1 cellular context compared by ENCODE assay signal in genomic region chr2:65040414-65041261, GRCh38.
A peak's percentile ranks its signal among the peaks of the same experiment; 100 is the strongest.
TF ChIP-seq lines count a peak whose summit lies in the region.

No MANE protein-coding gene starts in this region.

TF ChIP-seq in K562, 482 proteins besides CTCF, POLR2A, EP300 and RAD21 (continued from another document and continues in another):
- TF ChIP-seq ZNF282 (CRISPR knock-in tag; IDR thresholded peaks at IDR 0.05) = no peak
- no peak for TF ChIP-seq KDM1A (IDR thresholded peaks at IDR 0.05)
- no peak for TF ChIP-seq ZZZ3 (IDR thresholded peaks at IDR 0.05)
- no peak for TF ChIP-seq SIN3A (IDR thresholded peaks at IDR 0.05; ENCODE audit: borderline replicate concordance in 2 of 2, control insufficient read depth in 1 of 2, low read depth in 2 of 2, low read length in 2 of 2)
- TF ChIP-seq GTF2E2 (tag; IDR thresholded peaks at IDR 0.05) = no peak
- TF ChIP-seq NFE2 (IDR thresholded peaks at IDR 0.05; ENCODE audit: low read depth) = no peak
- TF ChIP-seq ID3 (CRISPR knock-in tag; IDR thresholded peaks at IDR 0.05) = no peak
- no peak for TF ChIP-seq ID3 (tag; IDR thresholded peaks at IDR 0.05)
- no peak for TF ChIP-seq STAT5A (IDR thresholded peaks at IDR 0.05; ENCODE audit: borderline replicate concordance, low read length)
- no peak for TF ChIP-seq PHF20 (IDR thresholded peaks at IDR 0.05; ENCODE audit: partially characterized antibody)
- no peak for TF ChIP-seq ZNF584 (CRISPR knock-in tag; IDR thresholded peaks at IDR 0.05; ENCODE audit: low read depth)
- no peak for TF ChIP-seq HOXB6 (CRISPR knock-in tag; IDR thresholded peaks at IDR 0.05; ENCODE audit: borderline replicate concordance)
- no peak for TF ChIP-seq EWSR1 (IDR thresholded peaks at IDR 0.05; ENCODE audit: borderline replicate concordance, low read depth, partially characterized antibody)
- peak; percentile 44; the same call in 1 of the 2 replicates for TF ChIP-seq TOE1 (IDR thresholded peaks at IDR 0.05; ENCODE audit: borderline replicate concordance)
- TF ChIP-seq TOE1 (CRISPR knock-in tag; IDR thresholded peaks at IDR 0.05; ENCODE audit: borderline replicate concordance, low read depth) = no peak
- no peak for TF ChIP-seq TSC22D4 (tag; IDR thresholded peaks at IDR 0.05)
- TF ChIP-seq GABPB2 (CRISPR knock-in tag; conservative IDR thresholded peaks at IDR 0.05) = no peak
- TF ChIP-seq IRF2 (CRISPR knock-in tag; IDR thresholded peaks at IDR 0.05) = no peak
- TF ChIP-seq XRCC4 (IDR thresholded peaks at IDR 0.05; ENCODE audit: extremely low read depth, insufficient read depth, insufficient read length) = no peak
- TF ChIP-seq ZNF707 (CRISPR knock-in tag; conservative IDR thresholded peaks at IDR 0.05) = no peak
- peak; percentile 46 for TF ChIP-seq PRDM10 (IDR thresholded peaks at IDR 0.05; ENCODE audit: partially characterized antibody)
- TF ChIP-seq CREM (IDR thresholded peaks at IDR 0.05; ENCODE audit: low read depth) = peak; percentile 37
- no peak for TF ChIP-seq ZBED1 (IDR thresholded peaks at IDR 0.05)
- no peak for TF ChIP-seq TAF15 (IDR thresholded peaks at IDR 0.05; ENCODE audit: low read depth, low read length)
- no peak for TF ChIP-seq FOXM1 (IDR thresholded peaks at IDR 0.05; ENCODE audit: low read depth)
- no peak for TF ChIP-seq FOXM1 (CRISPR knock-in tag; IDR thresholded peaks at IDR 0.05; ENCODE audit: low read depth)
- no peak for TF ChIP-seq ETV1 (tag; conservative IDR thresholded peaks at IDR 0.05; ENCODE audit: low read depth)
- no peak for TF ChIP-seq CEBPG (CRISPR knock-in tag; IDR thresholded peaks at IDR 0.05)
- TF ChIP-seq CEBPG (tag; conservative IDR thresholded peaks at IDR 0.05 in 1 of 2, IDR thresholded peaks at IDR 0.05 in 1 of 2) = no peak
- TF ChIP-seq ZNF212 (CRISPR knock-in tag; IDR thresholded peaks at IDR 0.05) = no peak
- TF ChIP-seq MAZ (CRISPR knock-in tag; conservative IDR thresholded peaks at IDR 0.05 in 1 of 2, IDR thresholded peaks at IDR 0.05 in 1 of 2) = peak in 1 of 2 experiments; percentile 66; a peak in 1 of 4 replicates
- TF ChIP-seq JUND (IDR thresholded peaks at IDR 0.05; ENCODE audit: borderline replicate concordance, low read depth, low read length) = peak; percentile 27; the same call in 1 of the 2 replicates
- TF ChIP-seq JUND (tag; IDR thresholded peaks at IDR 0.05; ENCODE audit: borderline replicate concordance, low read depth, low read length) = no peak; the same call in 2 of the 3 replicates
- no peak for TF ChIP-seq ZNF444 (CRISPR knock-in tag; IDR thresholded peaks at IDR 0.05)
- TF ChIP-seq PHB (CRISPR knock-in tag; IDR thresholded peaks at IDR 0.05) = no peak
- no peak for TF ChIP-seq ZNF57 (CRISPR knock-in tag; IDR thresholded peaks at IDR 0.05)
- no peak for TF ChIP-seq MGA (IDR thresholded peaks at IDR 0.05)
- no peak for TF ChIP-seq ZNF143 (CRISPR knock-in tag; IDR thresholded peaks at IDR 0.05)
- no peak for TF ChIP-seq KLF13 (tag; IDR thresholded peaks at IDR 0.05; ENCODE audit: borderline replicate concordance, low read depth)
- no peak for TF ChIP-seq ZKSCAN8 (CRISPR knock-in tag; IDR thresholded peaks at IDR 0.05)
- no peak for TF ChIP-seq MTF1 (CRISPR knock-in tag; IDR thresholded peaks at IDR 0.05; ENCODE audit: borderline replicate concordance)
- TF ChIP-seq MAFF (IDR thresholded peaks at IDR 0.05; ENCODE audit: low read length) = no peak
- TF ChIP-seq, protein P1, sequence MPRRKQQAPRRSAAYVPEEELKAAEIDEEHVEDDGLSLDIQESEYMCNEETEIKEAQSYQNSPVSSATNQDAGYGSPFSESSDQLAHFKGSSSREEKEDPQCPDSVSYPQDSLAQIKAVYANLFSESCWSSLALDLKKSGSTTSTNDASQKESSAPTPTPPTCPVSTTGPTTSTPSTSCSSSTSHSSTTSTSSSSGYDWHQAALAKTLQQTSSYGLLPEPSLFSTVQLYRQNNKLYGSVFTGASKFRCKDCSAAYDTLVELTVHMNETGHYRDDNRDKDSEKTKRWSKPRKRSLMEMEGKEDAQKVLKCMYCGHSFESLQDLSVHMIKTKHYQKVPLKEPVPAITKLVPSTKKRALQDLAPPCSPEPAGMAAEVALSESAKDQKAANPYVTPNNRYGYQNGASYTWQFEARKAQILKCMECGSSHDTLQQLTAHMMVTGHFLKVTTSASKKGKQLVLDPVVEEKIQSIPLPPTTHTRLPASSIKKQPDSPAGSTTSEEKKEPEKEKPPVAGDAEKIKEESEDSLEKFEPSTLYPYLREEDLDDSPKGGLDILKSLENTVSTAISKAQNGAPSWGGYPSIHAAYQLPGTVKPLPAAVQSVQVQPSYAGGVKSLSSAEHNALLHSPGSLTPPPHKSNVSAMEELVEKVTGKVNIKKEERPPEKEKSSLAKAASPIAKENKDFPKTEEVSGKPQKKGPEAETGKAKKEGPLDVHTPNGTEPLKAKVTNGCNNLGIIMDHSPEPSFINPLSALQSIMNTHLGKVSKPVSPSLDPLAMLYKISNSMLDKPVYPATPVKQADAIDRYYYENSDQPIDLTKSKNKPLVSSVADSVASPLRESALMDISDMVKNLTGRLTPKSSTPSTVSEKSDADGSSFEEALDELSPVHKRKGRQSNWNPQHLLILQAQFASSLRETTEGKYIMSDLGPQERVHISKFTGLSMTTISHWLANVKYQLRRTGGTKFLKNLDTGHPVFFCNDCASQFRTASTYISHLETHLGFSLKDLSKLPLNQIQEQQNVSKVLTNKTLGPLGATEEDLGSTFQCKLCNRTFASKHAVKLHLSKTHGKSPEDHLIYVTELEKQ (CRISPR knock-in tag; IDR thresholded peaks at IDR 0.05) = no peak
- TF ChIP-seq SOX6 (IDR thresholded peaks at IDR 0.05) = peak; percentile 30; the same call in 1 of the 2 replicates
- 0 out of 2 replicates have a peak, but pooled peaks have one; percentile 63 for TF ChIP-seq GATAD2B (IDR thresholded peaks at IDR 0.05; ENCODE audit: borderline replicate concordance)
- TF ChIP-seq RNF219 (CRISPR knock-in tag; IDR thresholded peaks at IDR 0.05) = no peak
- TF ChIP-seq MEIS2 (IDR thresholded peaks at IDR 0.05; ENCODE audit: partially characterized antibody) = no peak
- no peak for TF ChIP-seq RBM25 (IDR thresholded peaks at IDR 0.05; ENCODE audit: low read depth, low read length, severe bottlenecking)
- TF ChIP-seq ZNF316 (IDR thresholded peaks at IDR 0.05) = no peak
